9 cellular contexts compared by ENCODE assay signal in genomic region chr10:102382871-102383270, GRCh38. TPM values are rescaled to one million over a fixed set of nuclear protein-coding genes. Genes with fewer than 3 reads are reported as not detected.
"Had no signal": no experiment of that assay in that cellular context is flagged by ENCODE, and none has a peak within 500 bp of the region (broad histone marks: within the 10 kb centered on the region; RNA-seq: fewer than 3 reads in every experiment).

No MANE protein-coding gene starts in this region.

- H3K4me3 Mint-ChIP-seq: GM23338, H9, HFFc6 had no signal

- H2AFZ ChIP-seq: GM23338 had no signal

- H3K27ac ChIP-seq: HL-60 had no signal

- H3K4me3 ChIP-seq: GM23338, K562 had no signal

- H3K27ac Mint-ChIP-seq: GM23338, H9, HFFc6 had no signal

- ATAC-seq: HepG2 had no signal

- H3K4me1 Mint-ChIP-seq: GM23338, H9 had no signal

- H3K4me2 ChIP-seq: GM23338 had no signal

- H3K9me3 Mint-ChIP-seq: GM23338, H9, HFFc6 had no signal

- DNase-seq: H9, HCEC 1CT, HFFc6, KG1 had no signal

RNA-seq across cellular contexts. Expression of gene PSD, which starts 35.7 kb away (rescaled TPM):
- total RNA-seq: HT1080 had no signal
